6 cellular contexts compared by ENCODE assay signal in genomic region chr22:37233371-37233750, GRCh38. TPM values are rescaled to one million over a fixed set of nuclear protein-coding genes. Genes with fewer than 3 reads are reported as not detected.
"Had no signal": no experiment of that assay in that cellular context is flagged by ENCODE, and none has a peak within 500 bp of the region (broad histone marks: within the 10 kb centered on the region; RNA-seq: fewer than 3 reads in every experiment).

No MANE protein-coding gene starts in this region.

RNA-seq across cellular contexts. Expression of gene SSTR3, which starts 21.1 kb away (rescaled TPM):
- total RNA-seq: mammary epithelial cell, Right ventricle myocardium inferior, subcutaneous adipose tissue had no signal
- polyA plus RNA-seq: cardiac muscle cell, heart left ventricle, mammary epithelial cell had no signal

RNA-seq across cellular contexts. Expression of gene CYTH4, which starts 48.9 kb away (rescaled TPM):
- total RNA-seq: cardiac muscle cell, neural crest cell had no signal
- polyA plus RNA-seq: cardiac muscle cell had no signal
